1 cellular context compared by ENCODE assay signal in the genomic region with DNA sequence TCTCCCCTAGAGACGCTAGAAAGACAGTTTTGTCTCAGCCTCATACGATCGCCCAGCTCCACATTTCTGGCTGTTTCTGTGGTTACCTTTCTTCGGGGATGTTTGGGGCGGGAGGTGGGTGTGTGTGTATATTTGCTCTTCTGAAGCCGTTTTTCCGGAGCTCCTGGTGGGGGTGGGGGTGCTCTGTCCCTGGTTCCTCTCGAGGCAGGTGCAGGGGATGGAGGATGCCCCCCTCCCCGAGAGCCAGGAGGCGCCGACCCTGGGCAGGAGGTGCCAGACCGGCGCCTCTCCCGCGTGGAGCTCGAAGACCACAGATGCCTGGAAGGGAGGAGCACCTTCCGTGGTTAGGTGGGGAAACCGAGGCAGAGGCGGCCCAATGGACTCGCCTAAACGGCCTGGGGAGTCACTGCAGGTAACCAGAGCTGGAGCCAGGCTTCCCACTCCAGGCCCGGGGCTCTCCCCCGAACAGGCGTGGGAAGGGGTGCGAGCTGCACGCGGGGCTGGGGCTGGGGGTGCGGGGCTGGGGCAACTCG.
TF ChIP-seq lines count a peak whose summit lies in the region.

No MANE protein-coding gene starts in this region.

TF ChIP-seq in HepG2, 621 proteins besides CTCF, POLR2A, EP300 and RAD21 (continued from another document and continues in another):
- TF ChIP-seq, protein P1, sequence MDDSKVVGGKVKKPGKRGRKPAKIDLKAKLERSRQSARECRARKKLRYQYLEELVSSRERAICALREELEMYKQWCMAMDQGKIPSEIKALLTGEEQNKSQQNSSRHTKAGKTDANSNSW (CRISPR knock-in tag; IDR thresholded peaks at IDR 0.05; ENCODE audit: borderline replicate concordance), result 0 out of 2 replicates have a peak, but pooled peaks have one; percentile 80
- TF ChIP-seq, protein P2, sequence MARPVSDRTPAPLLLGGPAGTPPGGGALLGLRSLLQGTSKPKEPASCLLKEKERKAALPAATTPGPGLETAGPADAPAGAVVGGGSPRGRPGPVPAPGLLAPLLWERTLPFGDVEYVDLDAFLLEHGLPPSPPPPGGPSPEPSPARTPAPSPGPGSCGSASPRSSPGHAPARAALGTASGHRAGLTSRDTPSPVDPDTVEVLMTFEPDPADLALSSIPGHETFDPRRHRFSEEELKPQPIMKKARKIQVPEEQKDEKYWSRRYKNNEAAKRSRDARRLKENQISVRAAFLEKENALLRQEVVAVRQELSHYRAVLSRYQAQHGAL (CRISPR knock-in tag; IDR thresholded peaks at IDR 0.05; ENCODE audit: not compliant biosample characterization), result no peak
- 0 out of 2 replicates have a peak, but pooled peaks have one; percentile 2 for TF ChIP-seq ZC3H13 (CRISPR knock-in tag; IDR thresholded peaks at IDR 0.05)
- no peak for TF ChIP-seq ZNF616 (CRISPR knock-in tag; IDR thresholded peaks at IDR 0.05; ENCODE audit: low read depth)
- TF ChIP-seq, protein P3, sequence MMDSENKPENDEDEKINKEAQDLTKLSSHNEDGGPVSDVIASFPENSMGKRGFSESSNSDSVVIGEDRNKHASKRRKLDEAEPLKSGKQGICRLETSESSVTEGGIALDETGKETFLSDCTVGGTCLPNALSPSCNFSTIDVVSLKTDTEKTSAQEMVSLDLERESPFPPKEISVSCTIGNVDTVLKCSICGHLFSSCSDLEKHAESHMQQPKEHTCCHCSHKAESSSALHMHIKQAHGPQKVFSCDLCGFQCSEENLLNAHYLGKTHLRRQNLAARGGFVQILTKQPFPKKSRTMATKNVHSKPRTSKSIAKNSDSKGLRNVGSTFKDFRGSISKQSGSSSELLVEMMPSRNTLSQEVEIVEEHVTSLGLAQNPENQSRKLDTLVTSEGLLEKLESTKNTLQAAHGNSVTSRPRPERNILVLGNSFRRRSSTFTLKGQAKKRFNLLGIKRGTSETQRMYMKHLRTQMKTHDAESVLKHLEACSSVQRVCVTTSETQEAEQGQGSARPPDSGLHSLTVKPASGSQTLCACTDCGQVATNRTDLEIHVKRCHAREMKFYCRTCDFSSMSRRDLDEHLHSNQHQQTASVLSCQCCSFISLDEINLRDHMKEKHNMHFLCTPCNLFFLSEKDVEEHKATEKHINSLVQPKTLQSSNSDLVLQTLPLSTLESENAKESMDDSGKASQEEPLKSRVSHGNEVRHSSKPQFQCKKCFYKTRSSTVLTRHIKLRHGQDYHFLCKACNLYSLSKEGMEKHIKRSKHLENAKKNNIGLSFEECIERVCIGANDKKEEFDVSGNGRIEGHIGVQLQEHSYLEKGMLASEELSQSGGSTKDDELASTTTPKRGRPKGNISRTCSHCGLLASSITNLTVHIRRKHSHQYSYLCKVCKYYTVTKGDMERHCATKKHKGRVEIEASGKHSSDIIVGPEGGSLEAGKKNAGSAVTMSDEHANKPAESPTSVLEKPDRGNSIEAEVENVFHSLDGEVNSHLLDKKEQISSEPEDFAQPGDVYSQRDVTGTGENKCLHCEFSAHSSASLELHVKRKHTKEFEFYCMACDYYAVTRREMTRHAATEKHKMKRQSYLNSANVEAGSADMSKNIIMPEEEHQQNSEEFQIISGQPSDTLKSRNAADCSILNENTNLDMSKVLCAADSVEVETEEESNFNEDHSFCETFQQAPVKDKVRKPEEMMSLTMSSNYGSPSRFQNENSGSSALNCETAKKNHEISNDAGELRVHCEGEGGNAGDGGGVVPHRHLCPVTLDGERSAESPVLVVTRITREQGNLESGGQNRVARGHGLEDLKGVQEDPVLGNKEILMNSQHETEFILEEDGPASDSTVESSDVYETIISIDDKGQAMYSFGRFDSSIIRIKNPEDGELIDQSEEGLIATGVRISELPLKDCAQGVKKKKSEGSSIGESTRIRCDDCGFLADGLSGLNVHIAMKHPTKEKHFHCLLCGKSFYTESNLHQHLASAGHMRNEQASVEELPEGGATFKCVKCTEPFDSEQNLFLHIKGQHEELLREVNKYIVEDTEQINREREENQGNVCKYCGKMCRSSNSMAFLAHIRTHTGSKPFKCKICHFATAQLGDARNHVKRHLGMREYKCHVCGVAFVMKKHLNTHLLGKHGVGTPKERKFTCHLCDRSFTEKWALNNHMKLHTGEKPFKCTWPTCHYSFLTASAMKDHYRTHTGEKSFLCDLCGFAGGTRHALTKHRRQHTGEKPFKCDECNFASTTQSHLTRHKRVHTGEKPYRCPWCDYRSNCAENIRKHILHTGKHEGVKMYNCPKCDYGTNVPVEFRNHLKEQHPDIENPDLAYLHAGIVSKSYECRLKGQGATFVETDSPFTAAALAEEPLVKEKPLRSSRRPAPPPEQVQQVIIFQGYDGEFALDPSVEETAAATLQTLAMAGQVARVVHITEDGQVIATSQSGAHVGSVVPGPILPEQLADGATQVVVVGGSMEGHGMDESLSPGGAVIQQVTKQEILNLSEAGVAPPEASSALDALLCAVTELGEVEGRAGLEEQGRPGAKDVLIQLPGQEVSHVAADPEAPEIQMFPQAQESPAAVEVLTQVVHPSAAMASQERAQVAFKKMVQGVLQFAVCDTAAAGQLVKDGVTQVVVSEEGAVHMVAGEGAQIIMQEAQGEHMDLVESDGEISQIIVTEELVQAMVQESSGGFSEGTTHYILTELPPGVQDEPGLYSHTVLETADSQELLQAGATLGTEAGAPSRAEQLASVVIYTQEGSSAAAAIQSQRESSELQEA (CRISPR knock-in tag; IDR thresholded peaks at IDR 0.05; ENCODE audit: not compliant biosample characterization), result no peak
- no peak for TF ChIP-seq ZNF552 (CRISPR knock-in tag; IDR thresholded peaks at IDR 0.05; ENCODE audit: borderline replicate concordance)
- TF ChIP-seq ZNF841 (CRISPR knock-in tag; IDR thresholded peaks at IDR 0.05; ENCODE audit: borderline replicate concordance), result no peak
- peak; percentile 76; the same call in 1 of the 2 replicates for TF ChIP-seq BORCS8-MEF2B (CRISPR knock-in tag; IDR thresholded peaks at IDR 0.05)
- TF ChIP-seq, protein P4, sequence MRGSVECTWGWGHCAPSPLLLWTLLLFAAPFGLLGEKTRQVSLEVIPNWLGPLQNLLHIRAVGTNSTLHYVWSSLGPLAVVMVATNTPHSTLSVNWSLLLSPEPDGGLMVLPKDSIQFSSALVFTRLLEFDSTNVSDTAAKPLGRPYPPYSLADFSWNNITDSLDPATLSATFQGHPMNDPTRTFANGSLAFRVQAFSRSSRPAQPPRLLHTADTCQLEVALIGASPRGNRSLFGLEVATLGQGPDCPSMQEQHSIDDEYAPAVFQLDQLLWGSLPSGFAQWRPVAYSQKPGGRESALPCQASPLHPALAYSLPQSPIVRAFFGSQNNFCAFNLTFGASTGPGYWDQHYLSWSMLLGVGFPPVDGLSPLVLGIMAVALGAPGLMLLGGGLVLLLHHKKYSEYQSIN (CRISPR knock-in tag; IDR thresholded peaks at IDR 0.05; ENCODE audit: borderline replicate concordance), result no peak
- no peak for TF ChIP-seq HHEX (CRISPR knock-in tag; IDR thresholded peaks at IDR 0.05)
- TF ChIP-seq ZNF761 (CRISPR knock-in tag; conservative IDR thresholded peaks at IDR 0.05), result no peak
- no peak for TF ChIP-seq AKAP8 (CRISPR knock-in tag; IDR thresholded peaks at IDR 0.05)
- TF ChIP-seq MIXL1 (CRISPR knock-in tag; IDR thresholded peaks at IDR 0.05), result no peak
- peak; percentile 81; the same call in 1 of the 2 replicates for TF ChIP-seq SATB2 (CRISPR knock-in tag; IDR thresholded peaks at IDR 0.05)
- TF ChIP-seq SMARCC2 (IDR thresholded peaks at IDR 0.05), result no peak
- no peak for TF ChIP-seq GABPB1 (CRISPR knock-in tag; IDR thresholded peaks at IDR 0.05)
- no peak for TF ChIP-seq ZNF180 (CRISPR knock-in tag; IDR thresholded peaks at IDR 0.05; ENCODE audit: borderline replicate concordance, low read depth)
- no peak for TF ChIP-seq ZNF614 (CRISPR knock-in tag; IDR thresholded peaks at IDR 0.05; ENCODE audit: borderline replicate concordance)
- no peak for TF ChIP-seq ZNF17 (CRISPR knock-in tag; IDR thresholded peaks at IDR 0.05)
- no peak for TF ChIP-seq ATAD3A (CRISPR knock-in tag; IDR thresholded peaks at IDR 0.05)
- no peak for TF ChIP-seq SAFB2 (CRISPR knock-in tag; IDR thresholded peaks at IDR 0.05; ENCODE audit: borderline replicate concordance, low read depth)
- no peak; the same call in 1 of the 2 replicates for TF ChIP-seq NFYB (CRISPR knock-in tag; IDR thresholded peaks at IDR 0.05)
- no peak for TF ChIP-seq GPN1 (CRISPR knock-in tag; IDR thresholded peaks at IDR 0.05; ENCODE audit: borderline replicate concordance)
- TF ChIP-seq MTF2 (CRISPR knock-in tag; IDR thresholded peaks at IDR 0.05; ENCODE audit: borderline replicate concordance), result no peak
- TF ChIP-seq HNRNPLL (IDR thresholded peaks at IDR 0.05; ENCODE audit: low read depth, low read length, poor library complexity, severe bottlenecking), result peak; percentile 43
- no peak for TF ChIP-seq RFX3 (CRISPR knock-in tag; IDR thresholded peaks at IDR 0.05)
- TF ChIP-seq ZFP36 (IDR thresholded peaks at IDR 0.05; ENCODE audit: borderline replicate concordance, low read depth, low read length, partially characterized antibody), result no peak
- peak; percentile 78 for TF ChIP-seq SP5 (CRISPR knock-in tag; IDR thresholded peaks at IDR 0.05; ENCODE audit: borderline replicate concordance, low read depth)
- TF ChIP-seq, protein P5, sequence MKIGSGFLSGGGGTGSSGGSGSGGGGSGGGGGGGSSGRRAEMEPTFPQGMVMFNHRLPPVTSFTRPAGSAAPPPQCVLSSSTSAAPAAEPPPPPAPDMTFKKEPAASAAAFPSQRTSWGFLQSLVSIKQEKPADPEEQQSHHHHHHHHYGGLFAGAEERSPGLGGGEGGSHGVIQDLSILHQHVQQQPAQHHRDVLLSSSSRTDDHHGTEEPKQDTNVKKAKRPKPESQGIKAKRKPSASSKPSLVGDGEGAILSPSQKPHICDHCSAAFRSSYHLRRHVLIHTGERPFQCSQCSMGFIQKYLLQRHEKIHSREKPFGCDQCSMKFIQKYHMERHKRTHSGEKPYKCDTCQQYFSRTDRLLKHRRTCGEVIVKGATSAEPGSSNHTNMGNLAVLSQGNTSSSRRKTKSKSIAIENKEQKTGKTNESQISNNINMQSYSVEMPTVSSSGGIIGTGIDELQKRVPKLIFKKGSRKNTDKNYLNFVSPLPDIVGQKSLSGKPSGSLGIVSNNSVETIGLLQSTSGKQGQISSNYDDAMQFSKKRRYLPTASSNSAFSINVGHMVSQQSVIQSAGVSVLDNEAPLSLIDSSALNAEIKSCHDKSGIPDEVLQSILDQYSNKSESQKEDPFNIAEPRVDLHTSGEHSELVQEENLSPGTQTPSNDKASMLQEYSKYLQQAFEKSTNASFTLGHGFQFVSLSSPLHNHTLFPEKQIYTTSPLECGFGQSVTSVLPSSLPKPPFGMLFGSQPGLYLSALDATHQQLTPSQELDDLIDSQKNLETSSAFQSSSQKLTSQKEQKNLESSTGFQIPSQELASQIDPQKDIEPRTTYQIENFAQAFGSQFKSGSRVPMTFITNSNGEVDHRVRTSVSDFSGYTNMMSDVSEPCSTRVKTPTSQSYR (CRISPR knock-in tag; IDR thresholded peaks at IDR 0.05; ENCODE audit: borderline replicate concordance), result no peak
- TF ChIP-seq ETV5 (CRISPR knock-in tag; IDR thresholded peaks at IDR 0.05; ENCODE audit: borderline replicate concordance), result 0 out of 2 replicates have a peak, but pooled peaks have one; percentile 27
- TF ChIP-seq ZNF605 (CRISPR knock-in tag; IDR thresholded peaks at IDR 0.05), result 0 out of 2 replicates have a peak, but pooled peaks have one; percentile 4
- TF ChIP-seq, protein P6, sequence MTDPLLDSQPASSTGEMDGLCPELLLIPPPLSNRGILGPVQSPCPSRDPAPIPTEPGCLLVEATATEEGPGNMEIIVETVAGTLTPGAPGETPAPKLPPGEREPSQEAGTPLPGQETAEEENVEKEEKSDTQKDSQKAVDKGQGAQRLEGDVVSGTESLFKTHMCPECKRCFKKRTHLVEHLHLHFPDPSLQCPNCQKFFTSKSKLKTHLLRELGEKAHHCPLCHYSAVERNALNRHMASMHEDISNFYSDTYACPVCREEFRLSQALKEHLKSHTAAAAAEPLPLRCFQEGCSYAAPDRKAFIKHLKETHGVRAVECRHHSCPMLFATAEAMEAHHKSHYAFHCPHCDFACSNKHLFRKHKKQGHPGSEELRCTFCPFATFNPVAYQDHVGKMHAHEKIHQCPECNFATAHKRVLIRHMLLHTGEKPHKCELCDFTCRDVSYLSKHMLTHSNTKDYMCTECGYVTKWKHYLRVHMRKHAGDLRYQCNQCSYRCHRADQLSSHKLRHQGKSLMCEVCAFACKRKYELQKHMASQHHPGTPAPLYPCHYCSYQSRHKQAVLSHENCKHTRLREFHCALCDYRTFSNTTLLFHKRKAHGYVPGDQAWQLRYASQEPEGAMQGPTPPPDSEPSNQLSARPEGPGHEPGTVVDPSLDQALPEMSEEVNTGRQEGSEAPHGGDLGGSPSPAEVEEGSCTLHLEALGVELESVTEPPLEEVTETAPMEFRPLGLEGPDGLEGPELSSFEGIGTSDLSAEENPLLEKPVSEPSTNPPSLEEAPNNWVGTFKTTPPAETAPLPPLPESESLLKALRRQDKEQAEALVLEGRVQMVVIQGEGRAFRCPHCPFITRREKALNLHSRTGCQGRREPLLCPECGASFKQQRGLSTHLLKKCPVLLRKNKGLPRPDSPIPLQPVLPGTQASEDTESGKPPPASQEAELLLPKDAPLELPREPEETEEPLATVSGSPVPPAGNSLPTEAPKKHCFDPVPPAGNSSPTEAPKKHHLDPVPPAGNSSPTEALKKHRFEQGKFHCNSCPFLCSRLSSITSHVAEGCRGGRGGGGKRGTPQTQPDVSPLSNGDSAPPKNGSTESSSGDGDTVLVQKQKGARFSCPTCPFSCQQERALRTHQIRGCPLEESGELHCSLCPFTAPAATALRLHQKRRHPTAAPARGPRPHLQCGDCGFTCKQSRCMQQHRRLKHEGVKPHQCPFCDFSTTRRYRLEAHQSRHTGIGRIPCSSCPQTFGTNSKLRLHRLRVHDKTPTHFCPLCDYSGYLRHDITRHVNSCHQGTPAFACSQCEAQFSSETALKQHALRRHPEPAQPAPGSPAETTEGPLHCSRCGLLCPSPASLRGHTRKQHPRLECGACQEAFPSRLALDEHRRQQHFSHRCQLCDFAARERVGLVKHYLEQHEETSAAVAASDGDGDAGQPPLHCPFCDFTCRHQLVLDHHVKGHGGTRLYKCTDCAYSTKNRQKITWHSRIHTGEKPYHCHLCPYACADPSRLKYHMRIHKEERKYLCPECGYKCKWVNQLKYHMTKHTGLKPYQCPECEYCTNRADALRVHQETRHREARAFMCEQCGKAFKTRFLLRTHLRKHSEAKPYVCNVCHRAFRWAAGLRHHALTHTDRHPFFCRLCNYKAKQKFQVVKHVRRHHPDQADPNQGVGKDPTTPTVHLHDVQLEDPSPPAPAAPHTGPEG (CRISPR knock-in tag; IDR thresholded peaks at IDR 0.05), result no peak; the same call in 1 of the 2 replicates
- TF ChIP-seq ZSCAN29 (CRISPR knock-in tag; conservative IDR thresholded peaks at IDR 0.05), result no peak
- TF ChIP-seq, protein P7, sequence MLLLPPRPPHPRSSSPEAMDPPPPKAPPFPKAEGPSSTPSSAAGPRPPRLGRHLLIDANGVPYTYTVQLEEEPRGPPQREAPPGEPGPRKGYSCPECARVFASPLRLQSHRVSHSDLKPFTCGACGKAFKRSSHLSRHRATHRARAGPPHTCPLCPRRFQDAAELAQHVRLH (CRISPR knock-in tag; IDR thresholded peaks at IDR 0.05; ENCODE audit: borderline replicate concordance, low read depth), result no peak
- TF ChIP-seq ZNF607 (CRISPR knock-in tag; IDR thresholded peaks at IDR 0.05; ENCODE audit: borderline replicate concordance), result no peak
- no peak for TF ChIP-seq TBP (CRISPR knock-in tag; IDR thresholded peaks at IDR 0.05)
- no peak for TF ChIP-seq ZNF672 (CRISPR knock-in tag; IDR thresholded peaks at IDR 0.05)
- peak; percentile 90; the same call in 1 of the 2 replicates for TF ChIP-seq ZNF619 (CRISPR knock-in tag; IDR thresholded peaks at IDR 0.05)
- TF ChIP-seq SOX5 (CRISPR knock-in tag; IDR thresholded peaks at IDR 0.05; ENCODE audit: borderline replicate concordance), result no peak
- no peak for TF ChIP-seq U2AF1 (optimal IDR thresholded peaks at IDR 0.05; ENCODE audit: low read depth, low read length)
